Comparison of ENCODE assay signal across 2 cellular contexts in genomic region chr3:41258239-41258800, GRCh38.
TF ChIP-seq lines count a peak whose summit lies in the region.

No MANE protein-coding gene starts in this region.

TF ChIP-seq in liver, 16 proteins besides CTCF, POLR2A, EP300 and RAD21 (continued from another document):
- TF ChIP-seq MAX (IDR thresholded peaks at IDR 0.05) (peak; percentile 45), RXRA (IDR thresholded peaks at IDR 0.05) (peak in 1 of 2 donors; percentile 42), HNF4A (conservative IDR thresholded peaks at IDR 0.05) (peak; percentile 51 to 61), JUND (IDR thresholded peaks at IDR 0.05) (no peak), FOXA1 (IDR thresholded peaks at IDR 0.05) (no peak), ATF3 (IDR thresholded peaks at IDR 0.05) (no peak), ZBTB33 (IDR thresholded peaks at IDR 0.05) (no peak), REST (IDR thresholded peaks at IDR 0.05) (no peak), TAF1 (conservative IDR thresholded peaks at IDR 0.05) (no peak), HNF4G (IDR thresholded peaks at IDR 0.05) (no peak)
TF ChIP-seq in liver: peak in this region for 4.

TF ChIP-seq in HepG2, 621 proteins besides CTCF, POLR2A, EP300 and RAD21 (continued from another document):
- TF ChIP-seq TAF15 (IDR thresholded peaks at IDR 0.05; ENCODE audit: low read depth, low read length, poor library complexity, severe bottlenecking), result no peak
- TF ChIP-seq ZNF747 (CRISPR knock-in tag; IDR thresholded peaks at IDR 0.05; ENCODE audit: borderline replicate concordance), result no peak
- TF ChIP-seq HNRNPLL (IDR thresholded peaks at IDR 0.05; ENCODE audit: low read depth, low read length, poor library complexity, severe bottlenecking), result no peak
- TF ChIP-seq ARID5B (CRISPR knock-in tag; IDR thresholded peaks at IDR 0.05), result no peak
- TF ChIP-seq SP140L (CRISPR knock-in tag; IDR thresholded peaks at IDR 0.05; ENCODE audit: borderline replicate concordance), result no peak
- TF ChIP-seq AFF4 (CRISPR knock-in tag; IDR thresholded peaks at IDR 0.05), result no peak
- TF ChIP-seq WIZ (CRISPR knock-in tag; IDR thresholded peaks at IDR 0.05), result no peak
- TF ChIP-seq ZFP62 (CRISPR knock-in tag; IDR thresholded peaks at IDR 0.05), result no peak
- TF ChIP-seq SETDB1 (CRISPR knock-in tag; IDR thresholded peaks at IDR 0.05; ENCODE audit: borderline replicate concordance), result no peak
- TF ChIP-seq FIP1L1 (IDR thresholded peaks at IDR 0.05; ENCODE audit: borderline replicate concordance, insufficient read depth, low read depth, low read length), result no peak
- TF ChIP-seq REST (IDR thresholded peaks at IDR 0.05; ENCODE audit: borderline replicate concordance in 1 of 2, low read depth in 1 of 2, low read length in 2 of 2), result no peak
- no peak for TF ChIP-seq ZXDC (CRISPR knock-in tag; IDR thresholded peaks at IDR 0.05)
- TF ChIP-seq TCF12 (IDR thresholded peaks at IDR 0.05), result no peak
- no peak for TF ChIP-seq TCF12 (CRISPR knock-in tag; IDR thresholded peaks at IDR 0.05)
TF ChIP-seq in HepG2: peak in this region for 0.
